1 cellular context compared by ENCODE assay signal in the genomic region with DNA sequence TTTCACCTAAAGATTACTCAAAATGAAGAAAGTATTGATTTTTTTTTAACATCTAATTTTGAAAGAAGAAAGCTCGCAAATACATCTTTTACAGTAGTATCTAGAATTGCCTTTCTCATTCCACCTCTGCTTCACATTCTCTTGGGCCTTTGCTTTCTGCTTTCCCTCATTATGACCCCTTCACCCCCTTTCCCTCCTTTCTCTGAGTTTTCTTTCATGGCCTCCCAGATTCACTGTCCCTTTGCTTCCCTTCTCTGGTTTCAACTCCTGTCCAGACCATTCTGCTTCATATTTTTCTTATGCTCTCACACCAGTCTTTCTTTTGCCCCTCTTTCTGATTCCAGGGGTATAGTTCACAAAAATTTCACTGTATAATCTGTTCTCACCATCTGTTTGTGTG.
TF ChIP-seq lines count a peak whose summit lies in the region.

No MANE protein-coding gene starts in this region.

TF ChIP-seq in SK-N-SH, 30 proteins besides CTCF, POLR2A, EP300 and RAD21:
- TF ChIP-seq RXRA (IDR thresholded peaks at IDR 0.05; ENCODE audit: borderline replicate concordance, low read depth) = no peak
- TF ChIP-seq, protein P1, sequence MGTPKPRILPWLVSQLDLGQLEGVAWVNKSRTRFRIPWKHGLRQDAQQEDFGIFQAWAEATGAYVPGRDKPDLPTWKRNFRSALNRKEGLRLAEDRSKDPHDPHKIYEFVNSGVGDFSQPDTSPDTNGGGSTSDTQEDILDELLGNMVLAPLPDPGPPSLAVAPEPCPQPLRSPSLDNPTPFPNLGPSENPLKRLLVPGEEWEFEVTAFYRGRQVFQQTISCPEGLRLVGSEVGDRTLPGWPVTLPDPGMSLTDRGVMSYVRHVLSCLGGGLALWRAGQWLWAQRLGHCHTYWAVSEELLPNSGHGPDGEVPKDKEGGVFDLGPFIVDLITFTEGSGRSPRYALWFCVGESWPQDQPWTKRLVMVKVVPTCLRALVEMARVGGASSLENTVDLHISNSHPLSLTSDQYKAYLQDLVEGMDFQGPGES (IDR thresholded peaks at IDR 0.05; ENCODE audit: low read depth, low read length) = no peak
- TF ChIP-seq TEAD4 (IDR thresholded peaks at IDR 0.05; ENCODE audit: borderline replicate concordance, insufficient read depth) = no peak
- TF ChIP-seq, protein P2, sequence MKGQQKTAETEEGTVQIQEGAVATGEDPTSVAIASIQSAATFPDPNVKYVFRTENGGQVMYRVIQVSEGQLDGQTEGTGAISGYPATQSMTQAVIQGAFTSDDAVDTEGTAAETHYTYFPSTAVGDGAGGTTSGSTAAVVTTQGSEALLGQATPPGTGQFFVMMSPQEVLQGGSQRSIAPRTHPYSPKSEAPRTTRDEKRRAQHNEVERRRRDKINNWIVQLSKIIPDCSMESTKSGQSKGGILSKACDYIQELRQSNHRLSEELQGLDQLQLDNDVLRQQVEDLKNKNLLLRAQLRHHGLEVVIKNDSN (IDR thresholded peaks at IDR 0.05; ENCODE audit: borderline replicate concordance, low read depth) = no peak
- TF ChIP-seq SMC3 (IDR thresholded peaks at IDR 0.05; ENCODE audit: low read depth, low read length) = no peak
- no peak for TF ChIP-seq MXI1 (IDR thresholded peaks at IDR 0.05; ENCODE audit: low read depth, low read length)
- TF ChIP-seq, protein P3, sequence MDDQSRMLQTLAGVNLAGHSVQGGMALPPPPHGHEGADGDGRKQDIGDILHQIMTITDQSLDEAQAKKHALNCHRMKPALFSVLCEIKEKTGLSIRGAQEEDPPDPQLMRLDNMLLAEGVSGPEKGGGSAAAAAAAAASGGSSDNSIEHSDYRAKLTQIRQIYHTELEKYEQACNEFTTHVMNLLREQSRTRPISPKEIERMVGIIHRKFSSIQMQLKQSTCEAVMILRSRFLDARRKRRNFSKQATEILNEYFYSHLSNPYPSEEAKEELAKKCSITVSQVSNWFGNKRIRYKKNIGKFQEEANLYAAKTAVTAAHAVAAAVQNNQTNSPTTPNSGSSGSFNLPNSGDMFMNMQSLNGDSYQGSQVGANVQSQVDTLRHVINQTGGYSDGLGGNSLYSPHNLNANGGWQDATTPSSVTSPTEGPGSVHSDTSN (IDR thresholded peaks at IDR 0.05) = no peak
